ENCODE assay signal across 8 cellular contexts in genomic region chr9:110048473-110048975, GRCh38.
DNase-seq lines count a peak whose midpoint lies in the region; ATAC-seq and TF ChIP-seq lines count a peak whose summit lies in the region.

No MANE protein-coding gene starts in this region.

- H3K4me3 ChIP-seq in AG04450 (ENCODE audit: low read depth, low read length): peak overlapping the region; percentile 93
- H3K4me3 ChIP-seq in endocrine pancreas (ENCODE audit: control insufficient read depth, insufficient read depth, low read length): peak overlapping the region; percentile 69

- DNase-seq in AG04450 (ENCODE audit: low read depth, low spot score) (no peak), NCI-H774 (lab: John Stamatoyannopoulos, UW) (peak; percentile 42), midbrain (lab: John Stamatoyannopoulos, UW) (peak; percentile 22)
- peak; percentile 5 to 54 for DNase-seq in activated CD8-positive, alpha-beta memory T cell treated with anti-CD3 and anti-CD28 coated beads for 1 hour (ENCODE audit: extremely low read depth in 1 of 2, low read depth in 1 of 2)
- peak; percentile 45 to 73 for DNase-seq in stimulated activated CD8-positive, alpha-beta memory T cell treated with anti-CD3 and anti-CD28 coated beads, Interleukin-2, amount 100 ng/mL, for 48 hours (ENCODE audit: low read depth in 2 of 2)

- H3K9ac ChIP-seq in endocrine pancreas (ENCODE audit: control insufficient read depth, insufficient read depth, low read length): peak overlapping the region; percentile 73

- no peaks in the 10 kb centered on the region for H3K36me3 ChIP-seq in endocrine pancreas (ENCODE audit: control insufficient read depth, insufficient read depth, low read length)

- ATAC-seq in GM18873 (IDR thresholded peaks at IDR 0.05; ENCODE audit: low FRiP score, unreplicated experiment) (peak; percentile 40), HG03097 (IDR thresholded peaks at IDR 0.05; ENCODE audit: low FRiP score, unreplicated experiment) (peak; percentile 71)

- H3K27me3 ChIP-seq in AG04450 (ENCODE audit: control insufficient read depth, insufficient read depth, low read length) (no peaks in the 10 kb centered on the region), endocrine pancreas (ENCODE audit: control insufficient read depth, insufficient read depth, low read length) (no peaks in the 10 kb centered on the region)

- no peaks in the 10 kb centered on the region; the same call in 1 of the 2 replicates for H3K9me3 ChIP-seq in AG04450 (ENCODE audit: control insufficient read depth, insufficient read depth, low read length)
- H3K9me3 ChIP-seq in endocrine pancreas (ENCODE audit: control insufficient read depth, low read length): no peaks in the 10 kb centered on the region

- H3K27ac ChIP-seq in AG04450 (ENCODE audit: low read depth, low read length): peak overlapping the region; percentile 82

- no peak for TF ChIP-seq CTCF in AG04450 (IDR thresholded peaks at IDR 0.05; ENCODE audit: low read depth, low read length)

- POLR2A ChIA-PET in AG04450 (lab: Yijun Ruan, JAX): interaction anchor here (1.0 to 1.9 kb wide), 4 partner anchors 77 to 141 kb away, joined by 3 to 6 read pairs (median 4); no protein-coding TSS in a partner anchor

- H3K4me1 ChIP-seq in endocrine pancreas (ENCODE audit: control insufficient read depth, insufficient read depth, low read length): no peaks in the 10 kb centered on the region

- CTCF ChIA-PET in AG04450 (lab: Charles Lee): no interaction called here
